ENCODE assay signal across 3 cellular contexts in the genomic region with DNA sequence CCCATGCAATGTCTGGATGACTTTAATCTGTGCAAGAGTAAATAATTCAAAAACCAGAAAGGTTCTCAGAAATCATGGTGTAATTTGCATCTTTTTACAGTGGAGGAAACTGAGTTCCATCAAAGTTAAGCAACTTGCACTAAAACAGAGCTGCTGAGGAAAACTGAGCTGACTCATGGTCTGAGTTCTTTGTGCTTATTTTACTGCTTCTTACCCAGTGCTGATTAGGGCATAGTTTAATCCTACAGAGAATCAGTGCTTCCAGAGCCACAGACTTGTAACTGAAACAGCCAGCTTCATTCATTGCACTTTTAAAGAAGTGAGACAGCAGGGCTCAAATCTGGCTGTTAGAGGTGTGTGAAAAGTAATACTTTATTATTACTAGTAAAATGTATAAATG.
TF ChIP-seq lines count a peak whose summit lies in the region.

No MANE protein-coding gene starts in this region.

TF ChIP-seq in SK-N-SH treated with all-trans-retinoic acid at 6 μM for 48 hours, 23 proteins besides CTCF, POLR2A, EP300 and RAD21 (continued from another document):
- TF ChIP-seq, protein P1, sequence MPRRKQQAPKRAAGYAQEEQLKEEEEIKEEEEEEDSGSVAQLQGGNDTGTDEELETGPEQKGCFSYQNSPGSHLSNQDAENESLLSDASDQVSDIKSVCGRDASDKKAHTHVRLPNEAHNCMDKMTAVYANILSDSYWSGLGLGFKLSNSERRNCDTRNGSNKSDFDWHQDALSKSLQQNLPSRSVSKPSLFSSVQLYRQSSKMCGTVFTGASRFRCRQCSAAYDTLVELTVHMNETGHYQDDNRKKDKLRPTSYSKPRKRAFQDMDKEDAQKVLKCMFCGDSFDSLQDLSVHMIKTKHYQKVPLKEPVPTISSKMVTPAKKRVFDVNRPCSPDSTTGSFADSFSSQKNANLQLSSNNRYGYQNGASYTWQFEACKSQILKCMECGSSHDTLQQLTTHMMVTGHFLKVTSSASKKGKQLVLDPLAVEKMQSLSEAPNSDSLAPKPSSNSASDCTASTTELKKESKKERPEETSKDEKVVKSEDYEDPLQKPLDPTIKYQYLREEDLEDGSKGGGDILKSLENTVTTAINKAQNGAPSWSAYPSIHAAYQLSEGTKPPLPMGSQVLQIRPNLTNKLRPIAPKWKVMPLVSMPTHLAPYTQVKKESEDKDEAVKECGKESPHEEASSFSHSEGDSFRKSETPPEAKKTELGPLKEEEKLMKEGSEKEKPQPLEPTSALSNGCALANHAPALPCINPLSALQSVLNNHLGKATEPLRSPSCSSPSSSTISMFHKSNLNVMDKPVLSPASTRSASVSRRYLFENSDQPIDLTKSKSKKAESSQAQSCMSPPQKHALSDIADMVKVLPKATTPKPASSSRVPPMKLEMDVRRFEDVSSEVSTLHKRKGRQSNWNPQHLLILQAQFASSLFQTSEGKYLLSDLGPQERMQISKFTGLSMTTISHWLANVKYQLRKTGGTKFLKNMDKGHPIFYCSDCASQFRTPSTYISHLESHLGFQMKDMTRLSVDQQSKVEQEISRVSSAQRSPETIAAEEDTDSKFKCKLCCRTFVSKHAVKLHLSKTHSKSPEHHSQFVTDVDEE (CRISPR knock-in tag; IDR thresholded peaks at IDR 0.05): no peak
- TF ChIP-seq PPARA (CRISPR knock-in tag; IDR thresholded peaks at IDR 0.05; ENCODE audit: borderline replicate concordance): no peak
- no peak for TF ChIP-seq GLIS3 (CRISPR knock-in tag; IDR thresholded peaks at IDR 0.05)
- no peak for TF ChIP-seq TOX (CRISPR knock-in tag; IDR thresholded peaks at IDR 0.05; ENCODE audit: borderline replicate concordance)
- no peak for TF ChIP-seq ZC3H10 (CRISPR knock-in tag; IDR thresholded peaks at IDR 0.05)
- TF ChIP-seq, protein P2, sequence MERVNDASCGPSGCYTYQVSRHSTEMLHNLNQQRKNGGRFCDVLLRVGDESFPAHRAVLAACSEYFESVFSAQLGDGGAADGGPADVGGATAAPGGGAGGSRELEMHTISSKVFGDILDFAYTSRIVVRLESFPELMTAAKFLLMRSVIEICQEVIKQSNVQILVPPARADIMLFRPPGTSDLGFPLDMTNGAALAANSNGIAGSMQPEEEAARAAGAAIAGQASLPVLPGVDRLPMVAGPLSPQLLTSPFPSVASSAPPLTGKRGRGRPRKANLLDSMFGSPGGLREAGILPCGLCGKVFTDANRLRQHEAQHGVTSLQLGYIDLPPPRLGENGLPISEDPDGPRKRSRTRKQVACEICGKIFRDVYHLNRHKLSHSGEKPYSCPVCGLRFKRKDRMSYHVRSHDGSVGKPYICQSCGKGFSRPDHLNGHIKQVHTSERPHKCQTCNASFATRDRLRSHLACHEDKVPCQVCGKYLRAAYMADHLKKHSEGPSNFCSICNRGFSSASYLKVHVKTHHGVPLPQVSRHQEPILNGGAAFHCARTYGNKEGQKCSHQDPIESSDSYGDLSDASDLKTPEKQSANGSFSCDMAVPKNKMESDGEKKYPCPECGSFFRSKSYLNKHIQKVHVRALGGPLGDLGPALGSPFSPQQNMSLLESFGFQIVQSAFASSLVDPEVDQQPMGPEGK (CRISPR knock-in tag; IDR thresholded peaks at IDR 0.05; ENCODE audit: borderline replicate concordance): no peak

TF ChIP-seq in SK-N-SH, 30 proteins besides CTCF, POLR2A, EP300 and RAD21 (continued from another document):
- TF ChIP-seq MEF2A (IDR thresholded peaks at IDR 0.05; ENCODE audit: borderline replicate concordance, low read depth) (no peak), FOXJ3 (CRISPR knock-in tag; IDR thresholded peaks at IDR 0.05) (no peak), YY1 (IDR thresholded peaks at IDR 0.05; ENCODE audit: low read depth) (no peak), EZH2phosphoT487 (IDR thresholded peaks at IDR 0.05; ENCODE audit: borderline replicate concordance, low read depth) (no peak), TCF12 (IDR thresholded peaks at IDR 0.05) (no peak), SIN3A (IDR thresholded peaks at IDR 0.05; ENCODE audit: borderline replicate concordance, low read depth, low read length) (no peak)
- TF ChIP-seq, protein P3, sequence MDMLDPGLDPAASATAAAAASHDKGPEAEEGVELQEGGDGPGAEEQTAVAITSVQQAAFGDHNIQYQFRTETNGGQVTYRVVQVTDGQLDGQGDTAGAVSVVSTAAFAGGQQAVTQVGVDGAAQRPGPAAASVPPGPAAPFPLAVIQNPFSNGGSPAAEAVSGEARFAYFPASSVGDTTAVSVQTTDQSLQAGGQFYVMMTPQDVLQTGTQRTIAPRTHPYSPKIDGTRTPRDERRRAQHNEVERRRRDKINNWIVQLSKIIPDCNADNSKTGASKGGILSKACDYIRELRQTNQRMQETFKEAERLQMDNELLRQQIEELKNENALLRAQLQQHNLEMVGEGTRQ (IDR thresholded peaks at IDR 0.05; ENCODE audit: borderline replicate concordance, low read depth, low read length): no peak

TF ChIP-seq in HepG2, 621 proteins besides CTCF, POLR2A, EP300 and RAD21:
- no peak for TF ChIP-seq ZNF713 (CRISPR knock-in tag; IDR thresholded peaks at IDR 0.05)
- TF ChIP-seq LCORL (IDR thresholded peaks at IDR 0.05): no peak
- no peak for TF ChIP-seq LCORL (CRISPR knock-in tag; IDR thresholded peaks at IDR 0.05)
- TF ChIP-seq ZNF891 (CRISPR knock-in tag; IDR thresholded peaks at IDR 0.05): no peak
- TF ChIP-seq, protein P4, sequence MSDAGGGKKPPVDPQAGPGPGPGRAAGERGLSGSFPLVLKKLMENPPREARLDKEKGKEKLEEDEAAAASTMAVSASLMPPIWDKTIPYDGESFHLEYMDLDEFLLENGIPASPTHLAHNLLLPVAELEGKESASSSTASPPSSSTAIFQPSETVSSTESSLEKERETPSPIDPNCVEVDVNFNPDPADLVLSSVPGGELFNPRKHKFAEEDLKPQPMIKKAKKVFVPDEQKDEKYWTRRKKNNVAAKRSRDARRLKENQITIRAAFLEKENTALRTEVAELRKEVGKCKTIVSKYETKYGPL (CRISPR knock-in tag; IDR thresholded peaks at IDR 0.05): no peak
- TF ChIP-seq ZNF547 (CRISPR knock-in tag; IDR thresholded peaks at IDR 0.05): no peak
- TF ChIP-seq RELA (CRISPR knock-in tag; IDR thresholded peaks at IDR 0.05): no peak
- TF ChIP-seq GABPB1 (CRISPR knock-in tag; IDR thresholded peaks at IDR 0.05): no peak
- TF ChIP-seq, protein P5, sequence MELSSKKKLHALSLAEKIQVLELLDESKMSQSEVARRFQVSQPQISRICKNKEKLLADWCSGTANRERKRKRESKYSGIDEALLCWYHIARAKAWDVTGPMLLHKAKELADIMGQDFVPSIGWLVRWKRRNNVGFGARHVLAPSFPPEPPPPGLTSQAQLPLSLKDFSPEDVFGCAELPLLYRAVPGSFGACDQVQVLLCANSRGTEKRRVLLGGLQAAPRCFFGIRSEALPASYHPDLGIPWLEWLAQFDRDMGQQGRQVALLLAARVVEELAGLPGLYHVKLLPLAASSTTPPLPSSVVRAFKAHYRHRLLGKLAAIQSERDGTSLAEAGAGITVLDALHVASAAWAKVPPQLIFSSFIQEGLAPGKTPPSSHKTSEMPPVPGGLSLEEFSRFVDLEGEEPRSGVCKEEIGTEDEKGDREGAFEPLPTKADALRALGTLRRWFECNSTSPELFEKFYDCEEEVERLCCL (CRISPR knock-in tag; IDR thresholded peaks at IDR 0.05; ENCODE audit: borderline replicate concordance): no peak
- TF ChIP-seq KDM3A (CRISPR knock-in tag; IDR thresholded peaks at IDR 0.05; ENCODE audit: low read depth): no peak
- TF ChIP-seq XRCC5 (optimal IDR thresholded peaks at IDR 0.05; ENCODE audit: low read length): no peak
